ENCODE assay signal across 8 cellular contexts in genomic region chr1:6603851-6604558, GRCh38. TPM values are rescaled to one million over a fixed set of nuclear protein-coding genes. Genes with fewer than 3 reads are reported as not detected.
DNase-seq lines count a peak whose midpoint lies in the region; ATAC-seq and TF ChIP-seq lines count a peak whose summit lies in the region.

No MANE protein-coding gene starts in this region.

- peak in 3 of 6 experiments; percentile 8 to 13 (median 8) for TF ChIP-seq CTCF in Peyer's patch (IDR thresholded peaks at IDR 0.05)
- TF ChIP-seq CTCF in liver (IDR thresholded peaks at IDR 0.05; ENCODE audit: low read depth, low read length, missing input control) = peak; percentile 2

- peak overlapping the region; percentile 98 for H3K27ac Mint-ChIP-seq in dendritic cell treated with granulocyte-macrophage colony-stimulating factor and Interleukin-4, amounts not matched to agents 40 ng/mL and 50 ng/mL, for 4 days

- H3K27me3 Mint-ChIP-seq in dendritic cell treated with granulocyte-macrophage colony-stimulating factor and Interleukin-4, amounts not matched to agents 40 ng/mL and 50 ng/mL, for 4 days = peaks cover 3% of the 10 kb centered on the region

- intact Hi-C loops in dendritic cell treated with granulocyte-macrophage colony-stimulating factor and Interleukin-4, amounts not matched to agents 40 ng/mL and 50 ng/mL, for 4 days (cut with micrococcal nuclease) = loop anchor here (1.0 to 5.0 kb wide), 2 partner anchors 9 to 52 kb away; partner anchors contain the start of genes NOL9 and PHF13

- H3K4me3 Mint-ChIP-seq in dendritic cell treated with granulocyte-macrophage colony-stimulating factor and Interleukin-4, amounts not matched to agents 40 ng/mL and 50 ng/mL, for 4 days = peak overlapping the region; percentile 74

- H3K9ac ChIP-seq in liver (ENCODE audit: low read depth in 1 of 2, low read length in 2 of 2) (peak overlapping the region; percentile 99), stomach smooth muscle (ENCODE audit: low read length in 2 of 2) (peak overlapping the region; percentile 90 to 97)

- H3K36me3 Mint-ChIP-seq in dendritic cell treated with granulocyte-macrophage colony-stimulating factor and Interleukin-4, amounts not matched to agents 40 ng/mL and 50 ng/mL, for 4 days (ENCODE audit: low read depth) = peaks cover 30% of the 10 kb centered on the region

- no peaks in the 10 kb centered on the region for H3K9me3 Mint-ChIP-seq in dendritic cell treated with granulocyte-macrophage colony-stimulating factor and Interleukin-4, amounts not matched to agents 40 ng/mL and 50 ng/mL, for 4 days

- 16% methylated on average over 19 of the region's 19 CpGs for WGBS in liver

- peak overlapping the region; percentile 92 to 99 (median 98) for H3K27ac ChIP-seq in Peyer's patch
- H3K27ac ChIP-seq in liver (ENCODE audit: low read depth in 1 of 2, low read length in 2 of 2) = peak overlapping the region; percentile 98 to 100
- peak overlapping the region; percentile 100 for H3K27ac ChIP-seq in stomach smooth muscle (ENCODE audit: low read length)

- no peak for TF ChIP-seq POLR2A in Peyer's patch (IDR thresholded peaks at IDR 0.05)

- peaks cover 0 to 22% (median 16%) of the 10 kb centered on the region in 4 donors for H3K4me1 ChIP-seq in Peyer's patch
- peaks cover 10 to 40% (median 31%) of the 10 kb centered on the region in 4 donors for H3K4me1 ChIP-seq in liver (ENCODE audit: control insufficient read depth in 4 of 4, insufficient read depth in 4 of 4, low read length in 3 of 4)
- peaks cover 48% of the 10 kb centered on the region for H3K4me1 ChIP-seq in stomach smooth muscle (ENCODE audit: control insufficient read depth, insufficient read depth, low read length)

- DNase-seq in EH (ENCODE audit: low read depth) (peak; percentile 94), Peyer's patch (peak in 2 of 3 donors; percentile 58 to 69), NCI-H524 (lab: John Stamatoyannopoulos, UW) (no peak)

- no peaks in the 10 kb centered on the region for H3K9me3 ChIP-seq in Peyer's patch
- no peaks in the 10 kb centered on the region for H3K9me3 ChIP-seq in liver (ENCODE audit: control insufficient read depth in 4 of 4, low read length in 3 of 4)
- no peaks in the 10 kb centered on the region for H3K9me3 ChIP-seq in stomach smooth muscle (ENCODE audit: control insufficient read depth in 2 of 2, low read length in 2 of 2)

- H3K36me3 ChIP-seq in Peyer's patch = no peaks in the 10 kb centered on the region
- peaks cover 0 to 2% (median under 1%) of the 10 kb centered on the region in 4 donors for H3K36me3 ChIP-seq in liver (ENCODE audit: control insufficient read depth in 4 of 4, insufficient read depth in 3 of 4, low read depth in 1 of 4, low read length in 3 of 4)
- peaks cover under 1 to 2% of the 10 kb centered on the region in 2 donors for H3K36me3 ChIP-seq in stomach smooth muscle (ENCODE audit: control insufficient read depth in 2 of 2, insufficient read depth in 2 of 2, low read length in 2 of 2)

- TF ChIP-seq RAD21 in liver (IDR thresholded peaks at IDR 0.05) = peak in 1 of 2 donors; percentile 44

- no peaks in the 10 kb centered on the region for H3K27me3 ChIP-seq in Peyer's patch
- H3K27me3 ChIP-seq in liver (ENCODE audit: control insufficient read depth in 4 of 4, insufficient read depth in 4 of 4, low read length in 3 of 4) = no peaks in the 10 kb centered on the region
- H3K27me3 ChIP-seq in stomach smooth muscle (ENCODE audit: control insufficient read depth in 1 of 2, insufficient read depth in 2 of 2, low read length in 2 of 2) = no peaks in the 10 kb centered on the region

- no peak for ATAC-seq in GM21390 (IDR thresholded peaks at IDR 0.05; ENCODE audit: unreplicated experiment)
- ATAC-seq in HG03039 (IDR thresholded peaks at IDR 0.05; ENCODE audit: unreplicated experiment) = no peak

- peak overlapping the region; percentile 54 to 98 (median 97) for H3K4me3 ChIP-seq in Peyer's patch
- peak overlapping the region; percentile 62 to 73 (median 73) for H3K4me3 ChIP-seq in liver (ENCODE audit: low read depth in 1 of 3, low read length in 3 of 3)
- H3K4me3 ChIP-seq in stomach smooth muscle (ENCODE audit: low read length in 2 of 2) = peak overlapping the region; percentile 37 to 99

- peaks cover 27% of the 10 kb centered on the region for H3K4me1 Mint-ChIP-seq in dendritic cell treated with granulocyte-macrophage colony-stimulating factor and Interleukin-4, amounts not matched to agents 40 ng/mL and 50 ng/mL, for 4 days (ENCODE audit: low read depth)

TF ChIP-seq in liver, 16 proteins besides CTCF, POLR2A, EP300 and RAD21:
- TF ChIP-seq RXRA (IDR thresholded peaks at IDR 0.05) (peak; percentile 77 to 84), FOXA2 (IDR thresholded peaks at IDR 0.05) (no peak), TAF1 (conservative IDR thresholded peaks at IDR 0.05) (peak; percentile 94), FOXA1 (IDR thresholded peaks at IDR 0.05) (no peak), JUND (IDR thresholded peaks at IDR 0.05) (peak; percentile 41 to 57), NR2F2 (IDR thresholded peaks at IDR 0.05) (no peak), HNF4G (IDR thresholded peaks at IDR 0.05) (peak; percentile 84), EGR1 (IDR thresholded peaks at IDR 0.05; ENCODE audit: low read depth in 2 of 2) (peak in 1 of 2 donors; percentile 82), MAX (IDR thresholded peaks at IDR 0.05) (peak; percentile 75), GABPA (IDR thresholded peaks at IDR 0.05 in 1 of 2, conservative IDR thresholded peaks at IDR 0.05 in 1 of 2) (peak in 1 of 2 donors; percentile 66), YY1 (IDR thresholded peaks at IDR 0.05) (peak; percentile 95), HNF4A (conservative IDR thresholded peaks at IDR 0.05) (peak; percentile 94 to 95), SP1 (IDR thresholded peaks at IDR 0.05) (peak; percentile 94)
- TF ChIP-seq, protein P1, sequence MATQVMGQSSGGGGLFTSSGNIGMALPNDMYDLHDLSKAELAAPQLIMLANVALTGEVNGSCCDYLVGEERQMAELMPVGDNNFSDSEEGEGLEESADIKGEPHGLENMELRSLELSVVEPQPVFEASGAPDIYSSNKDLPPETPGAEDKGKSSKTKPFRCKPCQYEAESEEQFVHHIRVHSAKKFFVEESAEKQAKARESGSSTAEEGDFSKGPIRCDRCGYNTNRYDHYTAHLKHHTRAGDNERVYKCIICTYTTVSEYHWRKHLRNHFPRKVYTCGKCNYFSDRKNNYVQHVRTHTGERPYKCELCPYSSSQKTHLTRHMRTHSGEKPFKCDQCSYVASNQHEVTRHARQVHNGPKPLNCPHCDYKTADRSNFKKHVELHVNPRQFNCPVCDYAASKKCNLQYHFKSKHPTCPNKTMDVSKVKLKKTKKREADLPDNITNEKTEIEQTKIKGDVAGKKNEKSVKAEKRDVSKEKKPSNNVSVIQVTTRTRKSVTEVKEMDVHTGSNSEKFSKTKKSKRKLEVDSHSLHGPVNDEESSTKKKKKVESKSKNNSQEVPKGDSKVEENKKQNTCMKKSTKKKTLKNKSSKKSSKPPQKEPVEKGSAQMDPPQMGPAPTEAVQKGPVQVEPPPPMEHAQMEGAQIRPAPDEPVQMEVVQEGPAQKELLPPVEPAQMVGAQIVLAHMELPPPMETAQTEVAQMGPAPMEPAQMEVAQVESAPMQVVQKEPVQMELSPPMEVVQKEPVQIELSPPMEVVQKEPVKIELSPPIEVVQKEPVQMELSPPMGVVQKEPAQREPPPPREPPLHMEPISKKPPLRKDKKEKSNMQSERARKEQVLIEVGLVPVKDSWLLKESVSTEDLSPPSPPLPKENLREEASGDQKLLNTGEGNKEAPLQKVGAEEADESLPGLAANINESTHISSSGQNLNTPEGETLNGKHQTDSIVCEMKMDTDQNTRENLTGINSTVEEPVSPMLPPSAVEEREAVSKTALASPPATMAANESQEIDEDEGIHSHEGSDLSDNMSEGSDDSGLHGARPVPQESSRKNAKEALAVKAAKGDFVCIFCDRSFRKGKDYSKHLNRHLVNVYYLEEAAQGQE (IDR thresholded peaks at IDR 0.05) = peak; percentile 71
- TF ChIP-seq, protein P2, sequence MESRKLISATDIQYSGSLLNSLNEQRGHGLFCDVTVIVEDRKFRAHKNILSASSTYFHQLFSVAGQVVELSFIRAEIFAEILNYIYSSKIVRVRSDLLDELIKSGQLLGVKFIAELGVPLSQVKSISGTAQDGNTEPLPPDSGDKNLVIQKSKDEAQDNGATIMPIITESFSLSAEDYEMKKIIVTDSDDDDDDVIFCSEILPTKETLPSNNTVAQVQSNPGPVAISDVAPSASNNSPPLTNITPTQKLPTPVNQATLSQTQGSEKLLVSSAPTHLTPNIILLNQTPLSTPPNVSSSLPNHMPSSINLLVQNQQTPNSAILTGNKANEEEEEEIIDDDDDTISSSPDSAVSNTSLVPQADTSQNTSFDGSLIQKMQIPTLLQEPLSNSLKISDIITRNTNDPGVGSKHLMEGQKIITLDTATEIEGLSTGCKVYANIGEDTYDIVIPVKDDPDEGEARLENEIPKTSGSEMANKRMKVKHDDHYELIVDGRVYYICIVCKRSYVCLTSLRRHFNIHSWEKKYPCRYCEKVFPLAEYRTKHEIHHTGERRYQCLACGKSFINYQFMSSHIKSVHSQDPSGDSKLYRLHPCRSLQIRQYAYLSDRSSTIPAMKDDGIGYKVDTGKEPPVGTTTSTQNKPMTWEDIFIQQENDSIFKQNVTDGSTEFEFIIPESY (IDR thresholded peaks at IDR 0.05) = peak; percentile 56
- TF ChIP-seq, protein P3, sequence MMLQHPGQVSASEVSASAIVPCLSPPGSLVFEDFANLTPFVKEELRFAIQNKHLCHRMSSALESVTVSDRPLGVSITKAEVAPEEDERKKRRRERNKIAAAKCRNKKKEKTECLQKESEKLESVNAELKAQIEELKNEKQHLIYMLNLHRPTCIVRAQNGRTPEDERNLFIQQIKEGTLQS (IDR thresholded peaks at IDR 0.05) = peak; percentile 65
TF ChIP-seq in liver: peak in this region for 13.

RNA-seq across cellular contexts. Expression of gene KLHL21, which starts 1.3 kb away (rescaled TPM):
- total RNA-seq in Peyer's patch = 10 to 100 TPM; 14.4 to 25.1 (median 18.2) TPM
- total RNA-seq in liver = 10 to 100 TPM; 20.8 to 30.4 TPM
- 10 to 100 TPM in 1 of 2 donors, 1 to 10 TPM in 1; 8.7 to 12.4 TPM for polyA plus RNA-seq in liver

RNA-seq across cellular contexts. Expression of gene PHF13, which starts 9.5 kb away (rescaled TPM):
- total RNA-seq in Peyer's patch (1 to 10 TPM; 3.3 to 7.4 (median 6.0) TPM), liver (1 to 10 TPM; 4.1 to 8.7 TPM)
- polyA plus RNA-seq in liver = 1 to 10 TPM; 1.4 to 3.5 TPM

RNA-seq across cellular contexts. Expression of gene THAP3, which starts 20.7 kb away (rescaled TPM):
- total RNA-seq in Peyer's patch (10 to 100 TPM in 3 of 4 donors, 1 to 10 TPM in 1; 9.9 to 22.8 (median 18.8) TPM), liver (1 to 10 TPM; 7.2 to 8.7 TPM)
- polyA plus RNA-seq in liver = 10 to 100 TPM in 1 of 2 donors, 1 to 10 TPM in 1; 8.4 to 10.2 TPM

RNA-seq across cellular contexts. Expression of gene ZBTB48, which starts 24.2 kb away (rescaled TPM):
- total RNA-seq in Peyer's patch = 10 to 100 TPM; 27.0 to 80.9 (median 38.2) TPM
- 10 to 100 TPM in 1 of 2 donors, 1 to 10 TPM in 1; 8.3 to 18.1 TPM for total RNA-seq in liver
- 10 to 100 TPM in 1 of 2 donors, 1 to 10 TPM in 1; 9.4 to 16.8 TPM for polyA plus RNA-seq in liver

RNA-seq across cellular contexts. Expression of gene TAS1R1, which starts 48.9 kb away (rescaled TPM):
- total RNA-seq in Peyer's patch = not detected
- not detected for total RNA-seq in liver
- not detected for polyA plus RNA-seq in liver

Comparison
In these comparisons a context has a peak if more than half of its experiments do, and no peak if none do; other contexts are left out.
1. DNase-seq: peak in EH (single experiment) and Peyer's patch (2 of 3); none in NCI-H524 (0 of 2).
2. Peak in every context shown above with its lines, with median percentiles within 50 percentile points of each other: H3K27ac ChIP-seq and H3K4me3 ChIP-seq.